In genomic region chr12:79514730-79515525, GRCh38 we compare ENCODE assay signal across 25 cellular contexts.
A peak's percentile ranks its signal among the peaks of the same experiment; 100 is the strongest.
DNase-seq lines count a peak whose midpoint lies in the region; ATAC-seq, FAIRE-seq and TF ChIP-seq lines count a peak whose summit lies in the region.
"Had no signal": no experiment of that assay in that cellular context is flagged by ENCODE, and none has a peak within 500 bp of the region (broad histone marks: within the 10 kb centered on the region; RNA-seq: fewer than 3 reads in every experiment).

No MANE protein-coding gene starts in this region.

- POLR2A ChIA-PET in Caco-2 (lab: Charles Lee): no interaction called here
- POLR2A ChIA-PET in IMR-90 (lab: Charles Lee; ENCODE audit: unreplicated experiment): no interaction called here
- POLR2A ChIA-PET in H1 (lab: Charles Lee; ENCODE audit: partially characterized antibody): no interaction called here

- no peak for DNase-seq in Caco-2
- DNase-seq in IMR-90: peak; percentile 35
- DNase-seq in H1 (ENCODE audit: low read depth in 1 of 2, low spot score in 2 of 2): no peak
- DNase-seq in mesendoderm: peak; percentile 61
- no peak for DNase-seq in GM19238 (ENCODE audit: insufficient read length, low spot score)
- DNase-seq: ACHN; activated CD4-positive, alpha-beta T cell treated with anti-CD3 and anti-CD28 coated beads, Interleukin-2, amount 50 U/mL, for 48 hours; DMS153; Kasumi-1; kidney glomerular epithelial cell; NCI-H2107; NCI-H526 treated with DMSO at 0.1 percent for 48 hours; SIG-M5; stimulated activated CD4-positive, alpha-beta T cell treated with anti-CD3 and anti-CD28 coated beads, Interleukin-4, amount 100 ng/mL, for 1 hour; uterus had no signal

- H3K56ac ChIP-seq in IMR-90 (ENCODE audit: extremely low read depth, insufficient read depth, low read length) (no peak overlapping the region), H1 (replicated peaks; ENCODE audit: insufficient read length, low read depth, low read length) (no peak overlapping the region), mesendoderm (ENCODE audit: low read length) (no peak overlapping the region)

- CTCF ChIA-PET in Caco-2 (lab: Charles Lee): no interaction called here
- CTCF ChIA-PET in IMR-90 (lab: Yijun Ruan, JAX): no interaction called here
- CTCF ChIA-PET in H1 (lab: Charles Lee; ENCODE audit: partially characterized antibody): interaction anchor here (2.1 to 3.2 kb wide), 2 partner anchors 10 to 33 kb away, joined by 5 to 12 read pairs; no protein-coding TSS in a partner anchor

- no peaks in the 10 kb centered on the region for H3K23me2 ChIP-seq in H1 (ENCODE audit: low read depth, low read length)

- H2BK15ac ChIP-seq in IMR-90 (ENCODE audit: low read depth, low read length): peak overlapping the region; percentile 3; the same call in 1 of the 3 replicates
- no peak overlapping the region; the same call in 1 of the 2 replicates for H2BK15ac ChIP-seq in H1 (ENCODE audit: low read length)
- H2BK15ac ChIP-seq in mesendoderm (replicated peaks; ENCODE audit: low read depth): no peak overlapping the region

- H3K9ac ChIP-seq in IMR-90 (ENCODE audit: low read depth, low read length): no peak overlapping the region
- no peak overlapping the region for H3K9ac ChIP-seq in H1 (replicated peaks in 1 of 4; ENCODE audit: extremely low read depth in 1 of 4, low read depth in 3 of 4, low read length in 3 of 4)
- H3K9ac ChIP-seq in mesendoderm (ENCODE audit: low read length): no peak overlapping the region

- H4K20me1 ChIP-seq in IMR-90 (ENCODE audit: insufficient read depth, low read length) (no peaks in the 10 kb centered on the region), H1 (replicated peaks in 1 of 2; ENCODE audit: control insufficient read depth in 1 of 2, insufficient read depth in 2 of 2, low read length in 2 of 2) (no peaks in the 10 kb centered on the region)

- H3K4ac ChIP-seq in IMR-90 (ENCODE audit: low read depth, low read length) (peak overlapping the region; percentile 78), H1 (replicated peaks; ENCODE audit: insufficient read length, low read depth, low read length) (no peak overlapping the region), mesendoderm (ENCODE audit: low read depth, low read length) (peak overlapping the region; percentile 9)

- no peak for TF ChIP-seq CTCF in Caco-2 (IDR thresholded peaks at IDR 0.05; ENCODE audit: insufficient read depth in 1 of 2, low read depth in 1 of 2, low read length in 1 of 2, severe bottlenecking in 1 of 2, unreplicated experiment in 1 of 2)
- no peak for TF ChIP-seq CTCF in IMR-90 (conservative IDR thresholded peaks at IDR 0.05; ENCODE audit: low read depth, low read length)
- TF ChIP-seq CTCF in H1 (IDR thresholded peaks at IDR 0.05; ENCODE audit: control extremely low read depth in 1 of 3, insufficient read depth in 1 of 3, low read depth in 1 of 3, low read length in 3 of 3): no peak

- H3K18ac ChIP-seq in IMR-90 (ENCODE audit: low read depth, low read length) (no peak overlapping the region; the same call in 1 of the 2 replicates), H1 (ENCODE audit: extremely low read depth, low read length) (peak overlapping the region; percentile 52; the same call in 1 of the 2 replicates), mesendoderm (ENCODE audit: low read length) (peak overlapping the region; percentile 72)

- dilution Hi-C loops in IMR-90 (cut with HindIII; ENCODE audit: low sequenced_read_pairs, unreplicated experiment): no loop called here

- H2BK12ac ChIP-seq in H1 (ENCODE audit: low read depth, low read length): 0 out of 2 replicates have a peak overlapping the region, but pooled peaks have one; percentile 53

- H3K4me2 ChIP-seq in IMR-90 (ENCODE audit: low read depth, low read length): no peak overlapping the region
- no peak overlapping the region for H3K4me2 ChIP-seq in H1 (ENCODE audit: insufficient read depth in 1 of 2, low read depth in 2 of 2, low read length in 2 of 2)
- no peak overlapping the region for H3K4me2 ChIP-seq in mesendoderm (ENCODE audit: low read length)
- H3K4me2 ChIP-seq: smooth muscle cell had no signal

- H2AK9ac ChIP-seq in IMR-90 (replicated peaks; ENCODE audit: low read depth, low read length, poor library complexity): no peak overlapping the region

- in situ Hi-C loops in IMR-90 (cut with MboI; ENCODE audit: low sequenced_read_pairs): no loop called here

- H3K9me3 ChIP-seq in Caco-2 (peaks cover 6% of the 10 kb centered on the region), IMR-90 (ENCODE audit: control insufficient read depth, insufficient read depth, low read length) (no peaks in the 10 kb centered on the region), H1 (ENCODE audit: insufficient read depth in 2 of 2, low read depth in 1 of 2, low read length in 1 of 2) (no peaks in the 10 kb centered on the region)
- H3K9me3 ChIP-seq: ascending aorta, gastroesophageal sphincter, prostate gland, uterus had no signal

- H3K4me3 ChIP-seq in Caco-2 (ENCODE audit: low read depth, low read length) (no peak overlapping the region), IMR-90 (ENCODE audit: insufficient read depth, low read depth, low read length) (no peak overlapping the region), H1 (ENCODE audit: extremely low read depth in 1 of 4, insufficient read depth in 2 of 4, low read depth in 3 of 4, low read length in 4 of 4) (no peak overlapping the region), mesendoderm (ENCODE audit: low read length) (no peak overlapping the region)
- H3K4me3 ChIP-seq: ascending aorta, gastroesophageal sphincter, prostate gland, smooth muscle cell, uterus had no signal

- TF ChIP-seq EP300 in H1 (IDR thresholded peaks at IDR 0.05; ENCODE audit: borderline replicate concordance in 1 of 2, low read depth in 2 of 2, low read length in 2 of 2): no peak

- H3K14ac ChIP-seq in IMR-90 (replicated peaks; ENCODE audit: low read depth, low read length) (peak overlapping the region; percentile 74), H1 (ENCODE audit: insufficient read length) (no peak overlapping the region)

- TF ChIP-seq RAD21 in IMR-90 (IDR thresholded peaks at IDR 0.05; ENCODE audit: low read length) (no peak), H1 (IDR thresholded peaks at IDR 0.05 in 1 of 2, conservative IDR thresholded peaks at IDR 0.05 in 1 of 2; ENCODE audit: low read depth in 2 of 2, low read length in 2 of 2) (no peak)

- H3K9me3 Mint-ChIP-seq in Caco-2 (ENCODE audit: unreplicated experiment): peaks cover 26% of the 10 kb centered on the region
- H3K9me3 Mint-ChIP-seq: T-helper 1 cell treated with Interleukin-12 subunit alpha and Interleukin-12 subunit beta and Interleukin-4 antibody, amounts not matched to agents 30 μg/mL and 1 μg/mL, for 36 hours had no signal

- peak overlapping the region; percentile 81 for H2AFZ ChIP-seq in IMR-90 (replicated peaks; ENCODE audit: low read length, poor library complexity)
- no peak overlapping the region for H2AFZ ChIP-seq in H1 (ENCODE audit: low read length)

- intact Hi-C loops in Caco-2 (cut with micrococcal nuclease; ENCODE audit: unreplicated experiment) (no loop called here), IMR-90 (cut with micrococcal nuclease) (no loop called here)

- H4K8ac ChIP-seq in IMR-90 (ENCODE audit: low read depth in 2 of 2, low read length in 2 of 2) (peak overlapping the region; percentile 31 to 83; a peak in 2 of 4 replicates), H1 (ENCODE audit: extremely low read depth, insufficient read depth, low read length) (no peak overlapping the region; the same call in 1 of the 2 replicates), mesendoderm (ENCODE audit: low read depth, low read length) (no peak overlapping the region)

- WGBS in IMR-90 (ENCODE audit: extremely low coverage in 2 of 2, insufficient read length in 1 of 2), 2 experiments: 60% methylated on average over 1 of the region's 1 CpG; no CpG with 5 or more reads in 1 of the 2 experiments
- WGBS in H1 (ENCODE audit: extremely low coverage in 1 of 2, insufficient coverage in 1 of 2, insufficient read length in 1 of 2, insufficient replicate concordance in 2 of 2, low coverage in 1 of 2, low lambda C conversion rate in 2 of 2, missing lambda C conversion rate in 1 of 2), 2 experiments: 88% methylated on average over 1 of the region's 1 CpG; no CpG with 5 or more reads in 1 of the 2 experiments
- no CpG with 5 or more reads among the region's 1 CpG for WGBS in mesendoderm (ENCODE audit: extremely low coverage, insufficient coverage, low lambda C conversion rate)

- no peaks in the 10 kb centered on the region for H3K4me1 ChIP-seq in Caco-2
- H3K4me1 ChIP-seq in IMR-90 (ENCODE audit: control insufficient read depth, insufficient read depth, low read length): no peaks in the 10 kb centered on the region; the same call in 1 of the 2 replicates
- peaks cover 1 to 11% (median 4%) of the 10 kb centered on the region in 4 experiments; a peak in 3 of 7 replicates for H3K4me1 ChIP-seq in H1 (replicated peaks in 1 of 4; ENCODE audit: control insufficient read depth in 3 of 4, insufficient read depth in 4 of 4, low read length in 3 of 4)
- H3K4me1 ChIP-seq in mesendoderm (ENCODE audit: control insufficient read depth, low read depth, low read length): peaks cover 9% of the 10 kb centered on the region
- H3K4me1 ChIP-seq: ascending aorta, gastroesophageal sphincter, prostate gland, uterus had no signal

- BruUV-seq in Caco-2 (replicated peaks; lab: Mats Ljungman, UMichigan) (no TSS peak), IMR-90 (replicated peaks; lab: Mats Ljungman, UMichigan) (no TSS peak)

- FAIRE-seq in H1 (lab: Jason Lieb, UNC): no peak

- H3K9me1 ChIP-seq in IMR-90 (ENCODE audit: insufficient read depth, low read length): no peaks in the 10 kb centered on the region

- H3K4me1 Mint-ChIP-seq in Caco-2 (ENCODE audit: low read depth, unreplicated experiment): no peaks in the 10 kb centered on the region

- peak; percentile 40 for ATAC-seq in IMR-90 (ENCODE audit: low read depth)
- ATAC-seq in HG02571 (IDR thresholded peaks at IDR 0.05; ENCODE audit: unreplicated experiment): no peak
- ATAC-seq in HG03025 (IDR thresholded peaks at IDR 0.05; ENCODE audit: low FRiP score, unreplicated experiment): no peak
- no peak for ATAC-seq in GM21528 (IDR thresholded peaks at IDR 0.05; ENCODE audit: low FRiP score, unreplicated experiment)
- ATAC-seq: gastroesophageal sphincter; natural killer cell treated with Interleukin-12 subunit alpha and Interleukin-12 subunit beta and Interleukin-15 and Interleukin-18, amount 100 ng/mL, for 72 hours had no signal

- peak overlapping the region; percentile 3 for H3K27ac Mint-ChIP-seq in Caco-2 (ENCODE audit: unreplicated experiment)
- H3K27ac Mint-ChIP-seq: natural killer cell treated with Interleukin-12 subunit alpha and Interleukin-12 subunit beta and Interleukin-15 and Interleukin-18, amount 100 ng/mL, for 72 hours; T-helper 1 cell treated with Interleukin-12 subunit alpha and Interleukin-12 subunit beta and Interleukin-4 antibody, amounts not matched to agents 30 μg/mL and 1 μg/mL, for 36 hours had no signal

- H3K4me3 Mint-ChIP-seq in Caco-2 (ENCODE audit: unreplicated experiment): no peak overlapping the region
- H3K4me3 Mint-ChIP-seq: natural killer cell treated with Interleukin-12 subunit alpha and Interleukin-12 subunit beta and Interleukin-15 and Interleukin-18, amount 100 ng/mL, for 72 hours; T-helper 1 cell treated with Interleukin-12 subunit alpha and Interleukin-12 subunit beta and Interleukin-4 antibody, amounts not matched to agents 30 μg/mL and 1 μg/mL, for 36 hours had no signal

- H2BK20ac ChIP-seq in IMR-90 (ENCODE audit: low read depth, low read length): peak overlapping the region; percentile 34; the same call in 1 of the 2 replicates
- H2BK20ac ChIP-seq in H1 (ENCODE audit: low read length): peak overlapping the region; percentile 83; the same call in 1 of the 2 replicates

- H3K27me3 ChIP-seq in Caco-2 (replicated peaks; ENCODE audit: control insufficient read depth, insufficient read depth, low read length): no peaks in the 10 kb centered on the region
- no peaks in the 10 kb centered on the region for H3K27me3 ChIP-seq in IMR-90 (ENCODE audit: control insufficient read depth, insufficient read depth, low read length)
- no peaks in the 10 kb centered on the region for H3K27me3 ChIP-seq in H1 (replicated peaks in 1 of 4; ENCODE audit: control insufficient read depth in 3 of 4, extremely low read depth in 1 of 4, insufficient read depth in 3 of 4, low read length in 3 of 4)
- H3K27me3 ChIP-seq in mesendoderm (ENCODE audit: insufficient read depth, low read length, poor library complexity): no peaks in the 10 kb centered on the region
- H3K27me3 ChIP-seq: ascending aorta, gastroesophageal sphincter, uterus had no signal

- H3K79me2 ChIP-seq in H1 (ENCODE audit: control insufficient read depth in 1 of 2, insufficient read depth in 2 of 2, low read length in 2 of 2) (no peaks in the 10 kb centered on the region), mesendoderm (ENCODE audit: control insufficient read depth, insufficient read depth, low read length) (no peaks in the 10 kb centered on the region)

- H3K79me1 ChIP-seq in IMR-90 (ENCODE audit: low read depth in 1 of 2, low read length in 2 of 2) (no peaks in the 10 kb centered on the region), H1 (ENCODE audit: low read depth, low read length) (no peaks in the 10 kb centered on the region), mesendoderm (ENCODE audit: low read length) (no peaks in the 10 kb centered on the region)

- H4K5ac ChIP-seq in IMR-90 (ENCODE audit: low read depth, low read length): peak overlapping the region; percentile 76; the same call in 1 of the 2 replicates
- no peak overlapping the region for H4K5ac ChIP-seq in H1 (ENCODE audit: insufficient read length, low read depth, low read length)
- no peak overlapping the region for H4K5ac ChIP-seq in mesendoderm (ENCODE audit: low read length)

- H2AK5ac ChIP-seq in IMR-90 (ENCODE audit: low read depth, low read length) (peak overlapping the region; percentile 27; the same call in 1 of the 2 replicates), H1 (ENCODE audit: low read depth, low read length) (no peak overlapping the region; the same call in 1 of the 2 replicates), mesendoderm (ENCODE audit: low read length) (no peak overlapping the region)

- H2BK120ac ChIP-seq in IMR-90 (ENCODE audit: low read depth, low read length): no peak overlapping the region; the same call in 1 of the 2 replicates
- H2BK120ac ChIP-seq in H1 (replicated peaks; ENCODE audit: low read depth, low read length): no peak overlapping the region
- no peak overlapping the region for H2BK120ac ChIP-seq in mesendoderm (ENCODE audit: low read depth, low read length)

- H3K27me3 Mint-ChIP-seq in Caco-2 (ENCODE audit: insufficient read depth, unreplicated experiment): no peaks in the 10 kb centered on the region
- H3K27me3 Mint-ChIP-seq: natural killer cell treated with Interleukin-12 subunit alpha and Interleukin-12 subunit beta and Interleukin-15 and Interleukin-18, amount 100 ng/mL, for 72 hours had no signal

- H3K27ac ChIP-seq in IMR-90 (ENCODE audit: insufficient read depth, low read length): no peak overlapping the region
- no peak overlapping the region for H3K27ac ChIP-seq in H1 (ENCODE audit: low read depth, low read length)
- H3K27ac ChIP-seq in mesendoderm (ENCODE audit: low read depth, low read length): no peak overlapping the region
- H3K27ac ChIP-seq: ascending aorta, gastroesophageal sphincter, prostate gland, uterus, VCaP had no signal

- H4K91ac ChIP-seq in IMR-90 (ENCODE audit: insufficient read depth, low read depth, low read length) (0 out of 2 replicates have a peak overlapping the region, but pooled peaks have one; percentile 34), H1 (replicated peaks; ENCODE audit: insufficient read length, low read length) (peak overlapping the region; percentile 55)

- TF ChIP-seq POLR2A in IMR-90 (IDR thresholded peaks at IDR 0.05; ENCODE audit: low read depth, low read length) (no peak), H1 (IDR thresholded peaks at IDR 0.05; ENCODE audit: control extremely low read depth in 1 of 2, low read depth in 2 of 2, low read length in 2 of 2) (no peak)

- H3K36me3 Mint-ChIP-seq in Caco-2 (ENCODE audit: insufficient read depth, unreplicated experiment): peaks cover 25% of the 10 kb centered on the region

- H3K36me3 ChIP-seq in Caco-2 (ENCODE audit: control insufficient read depth, insufficient read depth, low read length) (no peaks in the 10 kb centered on the region), IMR-90 (ENCODE audit: control insufficient read depth, insufficient read depth, low read length) (no peaks in the 10 kb centered on the region), H1 (ENCODE audit: control insufficient read depth in 2 of 4, insufficient read depth in 4 of 4, low read length in 3 of 4) (no peaks in the 10 kb centered on the region), mesendoderm (ENCODE audit: control insufficient read depth, insufficient read depth, low read length) (no peaks in the 10 kb centered on the region)
- H3K36me3 ChIP-seq: ascending aorta, gastroesophageal sphincter, prostate gland, uterus had no signal

- H2BK5ac ChIP-seq in IMR-90 (ENCODE audit: low read depth, low read length, poor library complexity, severe bottlenecking): no peak overlapping the region
- peak overlapping the region; percentile 73; the same call in 1 of the 2 replicates for H2BK5ac ChIP-seq in H1 (ENCODE audit: low read depth, low read length)
- H2BK5ac ChIP-seq in mesendoderm (ENCODE audit: low read length): no peak overlapping the region

- H3K23ac ChIP-seq in IMR-90 (ENCODE audit: low read depth, low read length) (0 out of 2 replicates have a peak overlapping the region, but pooled peaks have one; percentile 29), H1 (ENCODE audit: insufficient read length) (no peak overlapping the region), mesendoderm (ENCODE audit: low read length) (no peak overlapping the region)

Comparison
In these comparisons a context has a peak if more than half of its experiments do, and no peak if none do; other contexts are left out.
1. DNase-seq: peak in IMR-90 (single experiment) and mesendoderm (single experiment); none in Caco-2 (0 of 2), H1 (0 of 2) and GM19238 (single experiment).
2. H4K8ac ChIP-seq: peak in IMR-90 (2 of 2); none in H1 (single experiment) and mesendoderm (single experiment).